In the genomic region with DNA sequence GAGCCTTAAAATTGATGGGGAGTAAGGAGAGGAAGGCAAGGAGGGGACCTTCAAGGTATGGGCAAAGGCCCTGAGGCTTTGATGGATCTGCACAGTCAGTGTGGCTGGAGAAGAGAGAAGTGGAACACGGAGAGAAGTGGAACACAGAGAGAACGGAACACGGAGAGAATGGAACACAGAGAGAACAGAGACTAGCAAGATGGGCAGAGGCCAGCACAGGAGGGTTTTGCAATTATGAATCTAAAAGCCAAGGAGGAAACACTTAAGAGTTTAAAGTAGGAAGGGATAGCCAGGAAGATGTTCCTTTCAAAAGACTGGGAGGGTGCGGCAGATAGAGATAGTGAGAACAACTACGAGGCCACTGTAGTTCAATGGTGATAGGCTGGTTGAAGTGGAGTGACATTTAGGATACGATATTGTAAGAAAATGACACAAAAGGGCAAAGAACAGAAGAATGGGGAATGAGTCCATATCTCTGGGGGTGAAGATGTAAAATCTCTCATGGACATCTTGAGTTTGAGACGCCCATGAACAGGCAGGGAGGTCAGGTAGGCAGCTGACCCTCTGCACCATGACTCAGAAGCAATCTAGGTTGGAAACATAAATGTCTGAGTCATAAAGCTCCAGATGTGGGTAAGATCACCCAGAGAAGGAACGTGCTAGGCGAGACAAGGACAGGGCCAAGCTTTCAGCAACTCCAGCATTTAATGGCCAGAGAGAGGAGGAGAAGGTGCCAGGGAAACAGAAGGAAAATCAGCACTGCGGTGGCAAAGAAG, we compare ENCODE assay signal across 9 cellular contexts. TPM values are rescaled to one million over a fixed set of nuclear protein-coding genes. Genes with fewer than 3 reads are reported as not detected.
DNase-seq lines count a peak whose midpoint lies in the region; ATAC-seq, FAIRE-seq and TF ChIP-seq lines count a peak whose summit lies in the region.
"Had no signal": no experiment of that assay in that cellular context is flagged by ENCODE, and none has a peak within 500 bp of the region (broad histone marks: within the 10 kb centered on the region; RNA-seq: fewer than 3 reads in every experiment).

No MANE protein-coding gene starts in this region.

- H3K4me3 ChIP-seq in astrocyte (ENCODE audit: insufficient read depth, low read depth, low read length) (no peak overlapping the region), right lobe of liver (no peak overlapping the region), upper lobe of right lung (no peak overlapping the region)

- no peak for FAIRE-seq in astrocyte (lab: Jason Lieb, UNC)

- no peaks in the 10 kb centered on the region for H3K27me3 Mint-ChIP-seq in astrocyte (ENCODE audit: low read depth, unreplicated experiment)

- H3K27ac Mint-ChIP-seq in activated naive CD4-positive, alpha-beta T cell treated with anti-CD3 and anti-CD28 coated beads, Interleukin-2, amount 50 U/mL, for 72 hours = peak overlapping the region; percentile 55 to 94
- peak overlapping the region; percentile 65 for H3K27ac Mint-ChIP-seq in astrocyte (ENCODE audit: unreplicated experiment)

- no peaks in the 10 kb centered on the region for H3K27me3 ChIP-seq in astrocyte (ENCODE audit: insufficient read depth, low read length)
- H3K27me3 ChIP-seq in right lobe of liver = no peaks in the 10 kb centered on the region
- H3K27me3 ChIP-seq in upper lobe of right lung = no peaks in the 10 kb centered on the region

- peak; percentile 66 to 98 for ATAC-seq in activated naive CD4-positive, alpha-beta T cell treated with anti-CD3 and anti-CD28 coated beads, Interleukin-2, amount 50 U/mL, for 72 hours
- ATAC-seq in right lobe of liver = peak in 1 of 4 donors; percentile 9
- peak; percentile 46 for ATAC-seq in upper lobe of right lung
- ATAC-seq in HG03175 (IDR thresholded peaks at IDR 0.05; ENCODE audit: unreplicated experiment) = no peak

- TF ChIP-seq CTCF in astrocyte (IDR thresholded peaks at IDR 0.05; ENCODE audit: insufficient read depth, low read depth, low read length) (no peak), right lobe of liver (IDR thresholded peaks at IDR 0.05) (no peak), upper lobe of right lung (IDR thresholded peaks at IDR 0.05) (no peak)

- DNase-seq in activated naive CD4-positive, alpha-beta T cell treated with anti-CD3 and anti-CD28 coated beads, Interleukin-2, amount 50 U/mL, for 72 hours (ENCODE audit: low spot score in 2 of 2) = no peak
- no peak for DNase-seq in activated naive CD4-positive, alpha-beta T cell treated with anti-CD3 and anti-CD28 coated beads, Interleukin-2, amount 50 U/mL, for 16 hours
- DNase-seq in astrocyte (ENCODE audit: low read depth) = peak; percentile 87
- no peak for DNase-seq in right lobe of liver
- DNase-seq in upper lobe of right lung = no peak
- DNase-seq in NCI-H69 (lab: John Stamatoyannopoulos, UW) = no peak
- DNase-seq in HuH-7 (ENCODE audit: low spot score) = no peak
- DNase-seq: NCI-H1436 had no signal

- no peaks in the 10 kb centered on the region for H3K36me3 ChIP-seq in astrocyte (ENCODE audit: insufficient read depth, low read length)
- H3K36me3 ChIP-seq in right lobe of liver = no peaks in the 10 kb centered on the region
- peaks cover 3% of the 10 kb centered on the region for H3K36me3 ChIP-seq in upper lobe of right lung

- intact Hi-C loops in right lobe of liver (cut with DNase I) (no loop called here), upper lobe of right lung (cut with DNase I) (no loop called here)

- peaks cover 11 to 28% of the 10 kb centered on the region in 2 donors for H3K36me3 Mint-ChIP-seq in activated naive CD4-positive, alpha-beta T cell treated with anti-CD3 and anti-CD28 coated beads, Interleukin-2, amount 50 U/mL, for 72 hours
- peaks cover 16% of the 10 kb centered on the region for H3K36me3 Mint-ChIP-seq in astrocyte (ENCODE audit: low read depth, unreplicated experiment)

- H3K4me1 ChIP-seq in astrocyte (ENCODE audit: insufficient read depth, low read length) (peaks cover 40% of the 10 kb centered on the region), right lobe of liver (peaks cover 0 to 50% (median 18%) of the 10 kb centered on the region in 4 donors), upper lobe of right lung (peaks cover 54% of the 10 kb centered on the region)

- peak overlapping the region; percentile 10 for H3K4me3 Mint-ChIP-seq in astrocyte (ENCODE audit: unreplicated experiment)

- WGBS in right lobe of liver (ENCODE audit: insufficient coverage, low coverage, low lambda C conversion rate, missing lambda C conversion rate) = 78% methylated on average over 10 of the region's 10 CpGs

- H4K20me1 ChIP-seq in astrocyte (ENCODE audit: insufficient read depth, low read length) = no peaks in the 10 kb centered on the region

- H3K27ac ChIP-seq in astrocyte (ENCODE audit: low read depth, low read length) (peak overlapping the region; percentile 82), right lobe of liver (peak overlapping the region in 1 of 3 donors; percentile 11), upper lobe of right lung (peak overlapping the region; percentile 47)

- H3K9me3 Mint-ChIP-seq in activated naive CD4-positive, alpha-beta T cell treated with anti-CD3 and anti-CD28 coated beads, Interleukin-2, amount 50 U/mL, for 72 hours = no peaks in the 10 kb centered on the region
- H3K9me3 Mint-ChIP-seq in astrocyte (ENCODE audit: unreplicated experiment) = no peaks in the 10 kb centered on the region

- H2AFZ ChIP-seq in astrocyte (ENCODE audit: low read depth, low read length) = no peak overlapping the region

- H3K9me3 ChIP-seq in astrocyte (ENCODE audit: insufficient read depth, low read depth, low read length) = no peaks in the 10 kb centered on the region
- no peaks in the 10 kb centered on the region for H3K9me3 ChIP-seq in right lobe of liver
- H3K9me3 ChIP-seq in upper lobe of right lung = no peaks in the 10 kb centered on the region

- H3K4me2 ChIP-seq in astrocyte (ENCODE audit: low read length) = peak overlapping the region; percentile 48

- peaks cover 44% of the 10 kb centered on the region for H3K4me1 Mint-ChIP-seq in astrocyte (ENCODE audit: low read depth, unreplicated experiment)

- peak; percentile 19 for TF ChIP-seq POLR2A in right lobe of liver (IDR thresholded peaks at IDR 0.05)

- peak overlapping the region; percentile 63 for H3K9ac ChIP-seq in astrocyte (ENCODE audit: low read length)

- H3K79me2 ChIP-seq in astrocyte (ENCODE audit: insufficient read depth, low read length) = peaks cover 68% of the 10 kb centered on the region

RNA-seq across cellular contexts. Expression of a gene that starts 25.4 kb away (rescaled TPM):
- total RNA-seq in activated naive CD4-positive, alpha-beta T cell treated with anti-CD3 and anti-CD28 coated beads, Interleukin-2, amount 50 U/mL, for 72 hours = 10 to 100 TPM; 35.7 to 46.4 TPM
- 43.9 and 45.8 TPM in 2 replicates for total RNA-seq in astrocyte
- total RNA-seq in right lobe of liver = 10 to 100 TPM in 5 of 6 experiments, 1 to 10 TPM in 1; 7.8 to 25.7 (median 13.8) TPM
- total RNA-seq in upper lobe of right lung = 45.7 TPM
